Comparison of ENCODE assay signal across 8 cellular contexts in the genomic region with DNA sequence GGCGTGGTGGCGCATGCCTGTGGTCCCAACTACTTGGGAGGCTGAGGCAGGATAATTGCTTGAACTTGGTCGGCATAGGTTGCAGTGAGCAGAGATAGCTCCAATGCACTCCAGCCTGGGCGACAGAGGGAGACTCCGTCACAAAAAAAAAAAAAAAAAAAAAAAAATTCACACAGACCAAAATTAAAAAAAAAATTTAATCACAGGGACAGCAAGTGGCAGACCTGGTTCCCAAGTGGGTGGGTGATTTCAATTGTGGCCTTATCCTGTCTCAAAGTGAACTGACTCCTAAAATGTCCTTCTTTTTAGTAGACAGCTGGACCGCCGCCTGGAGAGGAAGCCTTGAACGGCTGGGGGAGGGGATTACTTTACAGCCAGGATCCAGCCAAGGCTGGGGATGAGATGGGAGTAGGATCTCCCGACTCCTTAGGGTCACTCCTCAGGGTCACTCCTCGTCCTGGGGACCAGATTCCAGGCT. TPM values are rescaled to one million over a fixed set of nuclear protein-coding genes. Genes with fewer than 3 reads are reported as not detected.
A peak's percentile ranks its signal among the peaks of the same experiment; 100 is the strongest.
DNase-seq lines count a peak whose midpoint lies in the region; ATAC-seq lines count a peak whose summit lies in the region.

No MANE protein-coding gene starts in this region.

- no peak overlapping the region for H4K8ac ChIP-seq in mesendoderm (ENCODE audit: low read depth, low read length)

- WGBS in mesendoderm (ENCODE audit: extremely low coverage, insufficient coverage, low lambda C conversion rate) = no CpG with 5 or more reads among the region's 10 CpGs

- peaks cover 2% of the 10 kb centered on the region for H3K4me1 ChIP-seq in mesendoderm (ENCODE audit: control insufficient read depth, low read depth, low read length)

- H3K4me3 Mint-ChIP-seq in stimulated activated naive CD8-positive, alpha-beta T cell treated with anti-CD3 and anti-CD28 coated beads, Interleukin-15, Interleukin-2, amounts not matched to agents 100 ng/mL and 50 ng/mL, for 24 hours = peak overlapping the region; percentile 70

- H3K27me3 Mint-ChIP-seq in stimulated activated naive CD8-positive, alpha-beta T cell treated with anti-CD3 and anti-CD28 coated beads, Interleukin-15, Interleukin-2, amounts not matched to agents 100 ng/mL and 50 ng/mL, for 24 hours = peaks cover 22% of the 10 kb centered on the region

- H3K9ac ChIP-seq in mesendoderm (ENCODE audit: low read length) = no peak overlapping the region

- H3K27ac ChIP-seq in angular gyrus (ENCODE audit: low read depth, low read length) = peak overlapping the region; percentile 62
- H3K27ac ChIP-seq in mesendoderm (ENCODE audit: low read depth, low read length) = no peak overlapping the region

- H3K23ac ChIP-seq in mesendoderm (ENCODE audit: low read length) = no peak overlapping the region

- H3K36me3 Mint-ChIP-seq in stimulated activated naive CD8-positive, alpha-beta T cell treated with anti-CD3 and anti-CD28 coated beads, Interleukin-15, Interleukin-2, amounts not matched to agents 100 ng/mL and 50 ng/mL, for 24 hours (ENCODE audit: low read depth) = no peaks in the 10 kb centered on the region

- H3K79me2 ChIP-seq in mesendoderm (ENCODE audit: control insufficient read depth, insufficient read depth, low read length) = no peaks in the 10 kb centered on the region

- DNase-seq in stimulated activated naive CD8-positive, alpha-beta T cell treated with anti-CD3 and anti-CD28 coated beads, Interleukin-15, Interleukin-2, amounts not matched to agents 100 U/mL and 50 U/mL, for 24 hours = no peak
- DNase-seq in mesendoderm (no peak), SW 1271 (lab: John Stamatoyannopoulos, UW) (no peak)
- no peak for DNase-seq in activated CD8-positive, alpha-beta memory T cell treated with anti-CD3 and anti-CD28 coated beads, Interleukin-2, amount 50 U/mL, for 4 hours

- H3K56ac ChIP-seq in mesendoderm (ENCODE audit: low read length) = no peak overlapping the region

- H3K4me2 ChIP-seq in mesendoderm (ENCODE audit: low read length) = peak overlapping the region; percentile 56

- ATAC-seq in stimulated activated naive CD8-positive, alpha-beta T cell treated with anti-CD3 and anti-CD28 coated beads, Interleukin-15, Interleukin-2, amounts not matched to agents 100 U/mL and 50 U/mL, for 24 hours = no peak
- ATAC-seq in HG02642 (IDR thresholded peaks at IDR 0.05; ENCODE audit: poor library complexity, unreplicated experiment) (no peak), GM19351 (IDR thresholded peaks at IDR 0.05; ENCODE audit: unreplicated experiment) (no peak)

- H3K79me1 ChIP-seq in mesendoderm (ENCODE audit: low read length) = no peaks in the 10 kb centered on the region

- no peak overlapping the region for H4K5ac ChIP-seq in mesendoderm (ENCODE audit: low read length)

- peaks cover 44% of the 10 kb centered on the region for H3K27me3 ChIP-seq in mesendoderm (ENCODE audit: insufficient read depth, low read length, poor library complexity)

- H3K18ac ChIP-seq in mesendoderm (ENCODE audit: low read length) = no peak overlapping the region

- H3K9me3 Mint-ChIP-seq in stimulated activated naive CD8-positive, alpha-beta T cell treated with anti-CD3 and anti-CD28 coated beads, Interleukin-15, Interleukin-2, amounts not matched to agents 100 ng/mL and 50 ng/mL, for 24 hours = no peaks in the 10 kb centered on the region

- H3K36me3 ChIP-seq in mesendoderm (ENCODE audit: control insufficient read depth, insufficient read depth, low read length) = no peaks in the 10 kb centered on the region

- no peak overlapping the region for H3K4ac ChIP-seq in mesendoderm (ENCODE audit: low read depth, low read length)

- no peak overlapping the region for H2BK120ac ChIP-seq in mesendoderm (ENCODE audit: low read depth, low read length)

- no peak overlapping the region for H3K4me3 ChIP-seq in mesendoderm (ENCODE audit: low read length)

- peaks cover 23% of the 10 kb centered on the region for H3K4me1 Mint-ChIP-seq in stimulated activated naive CD8-positive, alpha-beta T cell treated with anti-CD3 and anti-CD28 coated beads, Interleukin-15, Interleukin-2, amounts not matched to agents 100 ng/mL and 50 ng/mL, for 24 hours (ENCODE audit: low read depth)

- H2AK5ac ChIP-seq in mesendoderm (ENCODE audit: low read length) = no peak overlapping the region

- H2BK15ac ChIP-seq in mesendoderm (replicated peaks; ENCODE audit: low read depth) = no peak overlapping the region

- no peak overlapping the region for H3K27ac Mint-ChIP-seq in stimulated activated naive CD8-positive, alpha-beta T cell treated with anti-CD3 and anti-CD28 coated beads, Interleukin-15, Interleukin-2, amounts not matched to agents 100 ng/mL and 50 ng/mL, for 24 hours

- no peak overlapping the region for H2BK5ac ChIP-seq in mesendoderm (ENCODE audit: low read length)

RNA-seq across cellular contexts. Expression of gene KCNH3, which starts 1.6 kb away (rescaled TPM):
- polyA plus RNA-seq in mesendoderm (2013, experiment 1 of 2) = 0.07 TPM
- polyA plus RNA-seq in mesendoderm (2013, experiment 2 of 2) = 0.06 TPM

RNA-seq across cellular contexts. Expression of gene MCRS1, which starts 30.7 kb away (rescaled TPM):
- polyA plus RNA-seq in mesendoderm (2013, experiment 1 of 2) = 69.8 TPM
- 68.8 TPM for polyA plus RNA-seq in mesendoderm (2013, experiment 2 of 2)
